In the genomic region with DNA sequence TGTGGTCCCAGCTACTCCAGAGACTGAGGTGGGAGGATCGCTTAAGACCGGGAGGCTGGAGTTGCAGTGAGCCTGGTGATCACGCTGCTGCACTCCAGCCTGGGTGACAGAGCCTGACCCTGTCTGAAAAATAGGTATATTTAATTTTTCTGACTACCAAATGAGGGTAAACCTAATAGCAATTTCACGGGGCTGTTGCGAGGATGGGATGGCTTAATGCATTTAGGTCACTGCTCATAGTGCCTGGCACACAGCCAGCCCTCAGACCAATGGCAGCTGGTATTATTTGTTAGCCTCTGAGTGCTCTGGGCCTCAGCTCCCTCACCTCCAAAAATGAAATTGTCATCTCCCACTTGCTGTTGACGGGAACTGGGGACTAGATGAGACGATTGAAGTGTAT, we compare ENCODE assay signal across 19 cellular contexts. TPM values are rescaled to one million over a fixed set of nuclear protein-coding genes. Genes with fewer than 3 reads are reported as not detected.
"Had no signal": no experiment of that assay in that cellular context is flagged by ENCODE, and none has a peak within 500 bp of the region (broad histone marks: within the 10 kb centered on the region; RNA-seq: fewer than 3 reads in every experiment).

No MANE protein-coding gene starts in this region.

- H2AFZ ChIP-seq: neural progenitor cell had no signal

- H3K9ac ChIP-seq: neural progenitor cell had no signal

- H3K9me3 ChIP-seq: adrenal gland, prostate gland, right atrium auricular region, suprapubic skin had no signal

- H3K4me3 ChIP-seq: adrenal gland, esophagus squamous epithelium, heart right ventricle, neural progenitor cell, prostate gland, right atrium auricular region, skin epidermis, suprapubic skin had no signal

- H3K27ac ChIP-seq: adrenal gland, esophagus squamous epithelium, heart right ventricle, neural progenitor cell, prostate gland, right atrium auricular region, skin epidermis, suprapubic skin had no signal

- H3K36me3 ChIP-seq: adrenal gland, esophagus squamous epithelium, heart right ventricle, neural progenitor cell, prostate gland, right atrium auricular region, suprapubic skin had no signal

- H3K4me2 ChIP-seq: neural progenitor cell had no signal

- H3K4me1 ChIP-seq: adrenal gland, neural progenitor cell, prostate gland, right atrium auricular region, suprapubic skin had no signal

- DNase-seq: activated CD4-positive, alpha-beta T cell treated with anti-CD3 and anti-CD28 coated beads for 36 hours; activated CD4-positive, alpha-beta T cell treated with anti-CD3 and anti-CD28 coated beads, Interleukin-2, amount 50 U/mL, for 48 hours; activated gamma-delta T cell; adrenal gland; dermis blood vessel endothelial cell; effector memory CD4-positive, alpha-beta T cell; esophagus squamous epithelium; heart right ventricle; left ventricle myocardium superior; naive B cell; stimulated activated CD4-positive, alpha-beta T cell treated with anti-CD3 and anti-CD28 coated beads, Interleukin-15, amount 100 ng/mL, for 24 hours; stimulated activated CD4-positive, alpha-beta T cell treated with anti-CD3 and anti-CD28 coated beads, Interleukin-2, amount 100 ng/mL, for 48 hours; stimulated activated naive CD8-positive, alpha-beta T cell treated with anti-CD3 and anti-CD28 coated beads, Interleukin-15, amount 100 ng/mL, for 72 hours had no signal

- H3K27me3 ChIP-seq: adrenal gland, esophagus squamous epithelium, heart right ventricle, right atrium auricular region, suprapubic skin had no signal

RNA-seq across cellular contexts. Expression of a gene that starts 11.7 kb away (rescaled TPM):
- total RNA-seq: dermis blood vessel endothelial cell, kidney epithelial cell had no signal
